Comparison of ENCODE assay signal across 1 cellular context in the genomic region with DNA sequence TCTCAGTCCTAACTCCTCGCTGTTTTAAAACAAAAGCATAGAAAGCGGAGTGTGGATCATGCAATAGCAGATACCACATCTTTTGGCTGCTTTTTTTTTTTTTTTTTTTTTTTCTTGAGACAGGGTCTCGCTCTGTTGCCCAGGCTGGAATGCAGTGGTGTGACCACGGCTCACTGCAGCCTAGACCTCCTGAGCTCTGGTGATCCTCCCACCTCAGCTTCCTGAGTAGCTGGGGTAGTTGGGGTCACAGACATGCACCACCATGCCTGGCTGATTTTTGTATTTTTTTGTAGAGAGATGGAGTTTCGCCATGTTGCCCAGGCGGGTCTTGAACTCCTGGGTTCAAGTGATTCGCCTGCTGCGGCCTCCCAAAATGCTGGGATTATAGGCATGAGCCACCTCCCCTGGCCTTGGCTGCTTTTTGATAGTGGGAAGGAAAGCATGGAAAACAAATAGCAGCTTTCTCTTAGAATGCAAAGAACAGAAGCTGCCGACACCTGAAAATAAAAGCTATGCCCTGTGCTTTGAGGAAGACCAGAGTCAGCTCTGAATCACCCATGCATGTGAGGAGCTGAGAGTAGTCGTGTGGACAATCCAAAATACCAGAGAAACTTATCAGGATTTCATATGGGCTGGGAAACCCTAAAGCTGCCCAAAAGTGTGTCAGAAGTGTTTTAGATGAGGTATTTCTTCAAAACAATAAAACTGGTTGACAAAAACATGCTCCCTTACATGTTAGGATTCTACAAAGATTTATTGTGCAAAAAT.
TF ChIP-seq lines count a peak whose summit lies in the region.

No MANE protein-coding gene starts in this region.

TF ChIP-seq in GM23338, 12 proteins besides CTCF, POLR2A, EP300 and RAD21 (continued from another document):
- TF ChIP-seq REST (IDR thresholded peaks at IDR 0.05; ENCODE audit: unreplicated experiment), result no peak
- TF ChIP-seq, protein P1, sequence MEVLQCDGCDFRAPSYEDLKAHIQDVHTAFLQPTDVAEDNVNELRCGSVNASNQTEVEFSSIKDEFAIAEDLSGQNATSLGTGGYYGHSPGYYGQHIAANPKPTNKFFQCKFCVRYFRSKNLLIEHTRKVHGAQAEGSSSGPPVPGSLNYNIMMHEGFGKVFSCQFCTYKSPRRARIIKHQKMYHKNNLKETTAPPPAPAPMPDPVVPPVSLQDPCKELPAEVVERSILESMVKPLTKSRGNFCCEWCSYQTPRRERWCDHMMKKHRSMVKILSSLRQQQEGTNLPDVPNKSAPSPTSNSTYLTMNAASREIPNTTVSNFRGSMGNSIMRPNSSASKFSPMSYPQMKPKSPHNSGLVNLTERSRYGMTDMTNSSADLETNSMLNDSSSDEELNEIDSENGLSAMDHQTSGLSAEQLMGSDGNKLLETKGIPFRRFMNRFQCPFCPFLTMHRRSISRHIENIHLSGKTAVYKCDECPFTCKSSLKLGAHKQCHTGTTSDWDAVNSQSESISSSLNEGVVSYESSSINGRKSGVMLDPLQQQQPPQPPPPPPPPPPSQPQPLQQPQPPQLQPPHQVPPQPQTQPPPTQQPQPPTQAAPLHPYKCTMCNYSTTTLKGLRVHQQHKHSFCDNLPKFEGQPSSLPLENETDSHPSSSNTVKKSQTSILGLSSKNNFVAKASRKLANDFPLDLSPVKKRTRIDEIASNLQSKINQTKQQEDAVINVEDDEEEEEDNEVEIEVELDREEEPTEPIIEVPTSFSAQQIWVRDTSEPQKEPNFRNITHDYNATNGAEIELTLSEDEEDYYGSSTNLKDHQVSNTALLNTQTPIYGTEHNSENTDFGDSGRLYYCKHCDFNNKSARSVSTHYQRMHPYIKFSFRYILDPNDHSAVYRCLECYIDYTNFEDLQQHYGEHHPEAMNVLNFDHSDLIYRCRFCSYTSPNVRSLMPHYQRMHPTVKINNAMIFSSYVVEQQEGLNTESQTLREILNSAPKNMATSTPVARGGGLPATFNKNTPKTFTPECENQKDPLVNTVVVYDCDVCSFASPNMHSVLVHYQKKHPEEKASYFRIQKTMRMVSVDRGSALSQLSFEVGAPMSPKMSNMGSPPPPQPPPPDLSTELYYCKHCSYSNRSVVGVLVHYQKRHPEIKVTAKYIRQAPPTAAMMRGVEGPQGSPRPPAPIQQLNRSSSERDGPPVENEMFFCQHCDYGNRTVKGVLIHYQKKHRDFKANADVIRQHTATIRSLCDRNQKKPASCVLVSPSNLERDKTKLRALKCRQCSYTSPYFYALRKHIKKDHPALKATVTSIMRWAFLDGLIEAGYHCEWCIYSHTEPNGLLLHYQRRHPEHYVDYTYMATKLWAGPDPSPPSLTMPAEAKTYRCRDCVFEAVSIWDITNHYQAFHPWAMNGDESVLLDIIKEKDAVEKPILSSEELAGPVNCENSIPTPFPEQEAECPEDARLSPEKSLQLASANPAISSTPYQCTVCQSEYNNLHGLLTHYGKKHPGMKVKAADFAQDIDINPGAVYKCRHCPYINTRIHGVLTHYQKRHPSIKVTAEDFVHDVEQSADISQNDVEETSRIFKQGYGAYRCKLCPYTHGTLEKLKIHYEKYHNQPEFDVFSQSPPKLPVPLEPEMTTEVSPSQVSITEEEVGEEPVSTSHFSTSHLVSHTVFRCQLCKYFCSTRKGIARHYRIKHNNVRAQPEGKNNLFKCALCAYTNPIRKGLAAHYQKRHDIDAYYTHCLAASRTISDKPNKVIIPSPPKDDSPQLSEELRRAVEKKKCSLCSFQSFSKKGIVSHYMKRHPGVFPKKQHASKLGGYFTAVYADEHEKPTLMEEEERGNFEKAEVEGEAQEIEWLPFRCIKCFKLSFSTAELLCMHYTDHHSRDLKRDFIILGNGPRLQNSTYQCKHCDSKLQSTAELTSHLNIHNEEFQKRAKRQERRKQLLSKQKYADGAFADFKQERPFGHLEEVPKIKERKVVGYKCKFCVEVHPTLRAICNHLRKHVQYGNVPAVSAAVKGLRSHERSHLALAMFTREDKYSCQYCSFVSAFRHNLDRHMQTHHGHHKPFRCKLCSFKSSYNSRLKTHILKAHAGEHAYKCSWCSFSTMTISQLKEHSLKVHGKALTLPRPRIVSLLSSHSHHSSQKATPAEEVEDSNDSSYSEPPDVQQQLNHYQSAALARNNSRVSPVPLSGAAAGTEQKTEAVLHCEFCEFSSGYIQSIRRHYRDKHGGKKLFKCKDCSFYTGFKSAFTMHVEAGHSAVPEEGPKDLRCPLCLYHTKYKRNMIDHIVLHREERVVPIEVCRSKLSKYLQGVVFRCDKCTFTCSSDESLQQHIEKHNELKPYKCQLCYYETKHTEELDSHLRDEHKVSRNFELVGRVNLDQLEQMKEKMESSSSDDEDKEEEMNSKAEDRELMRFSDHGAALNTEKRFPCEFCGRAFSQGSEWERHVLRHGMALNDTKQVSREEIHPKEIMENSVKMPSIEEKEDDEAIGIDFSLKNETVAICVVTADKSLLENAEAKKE (CRISPR knock-in tag; IDR thresholded peaks at IDR 0.05), result no peak
- no peak for TF ChIP-seq EZH2 (IDR thresholded peaks at IDR 0.05; ENCODE audit: low read depth, unreplicated experiment)
- no peak for TF ChIP-seq STAT1 (IDR thresholded peaks at IDR 0.05; ENCODE audit: unreplicated experiment)
- TF ChIP-seq CREB1 (CRISPR knock-in tag; IDR thresholded peaks at IDR 0.05; ENCODE audit: low read depth), result no peak
- TF ChIP-seq EZH2phosphoT487 (IDR thresholded peaks at IDR 0.05; ENCODE audit: unreplicated experiment), result no peak
- TF ChIP-seq NANOG (IDR thresholded peaks at IDR 0.05; ENCODE audit: borderline replicate concordance), result no peak
